Comparison of ENCODE assay signal across 25 cellular contexts in the genomic region with DNA sequence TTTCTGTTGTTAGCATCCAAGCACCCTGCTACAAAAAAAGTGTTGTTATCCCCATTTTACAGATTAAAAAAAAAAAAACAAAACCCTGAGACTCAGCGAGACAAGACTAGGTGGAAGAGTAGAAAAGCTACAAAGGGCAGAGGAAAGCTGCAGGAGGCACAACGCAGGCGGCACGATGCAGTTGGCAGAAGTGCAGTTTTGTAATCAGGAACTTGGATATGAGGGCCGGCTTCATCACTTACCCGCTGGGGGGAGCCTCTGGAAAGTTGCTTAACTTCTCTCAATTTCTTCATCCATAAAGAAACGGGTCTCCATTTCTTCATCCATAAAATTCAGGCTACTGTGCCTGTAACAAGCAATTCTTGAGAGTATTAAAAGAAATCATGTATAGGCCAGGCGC. TPM values are rescaled to one million over a fixed set of nuclear protein-coding genes. Genes with fewer than 3 reads are reported as not detected.
"Had no signal": no experiment of that assay in that cellular context is flagged by ENCODE, and none has a peak within 500 bp of the region (broad histone marks: within the 10 kb centered on the region; RNA-seq: fewer than 3 reads in every experiment).

No MANE protein-coding gene starts in this region.

- ATAC-seq: activated CD8-positive, alpha-beta memory T cell treated with anti-CD3 and anti-CD28 coated beads, Interleukin-2, amount 10 ng/mL, durations not matched to agents 7 days and 5 days; left colon; natural killer cell treated with Interleukin-12 subunit alpha and Interleukin-12 subunit beta and Interleukin-15 and Interleukin-18, amount 100 ng/mL, for 72 hours had no signal

- H3K4me3 ChIP-seq: colonic mucosa, hepatocyte, lung, tibial nerve had no signal

- H3K36me3 Mint-ChIP-seq: activated CD8-positive, alpha-beta memory T cell treated with anti-CD3 and anti-CD28 coated beads, Interleukin-2, amount 10 ng/mL, durations not matched to agents 7 days and 5 days; activated naive CD8-positive, alpha-beta T cell treated with anti-CD3 and anti-CD28 coated beads, Interleukin-2, amount 10 ng/mL, durations not matched to agents 7 days and 5 days; mesothelial cell of epicardium; natural killer cell treated with Interleukin-12 subunit alpha and Interleukin-12 subunit beta and Interleukin-15 and Interleukin-18, amount 100 ng/mL, for 72 hours had no signal

- H3K4me3 Mint-ChIP-seq: activated B cell treated with CpG ODN at 0.5 μM for 24 hours; activated CD4-positive, alpha-beta memory T cell treated with anti-CD3 and anti-CD28 coated beads, Interleukin-2, amount 10 ng/mL, durations not matched to agents 7 days and 5 days; activated CD8-positive, alpha-beta memory T cell treated with anti-CD3 and anti-CD28 coated beads, Interleukin-2, amount 10 ng/mL, durations not matched to agents 7 days and 5 days; activated naive CD8-positive, alpha-beta T cell treated with anti-CD3 and anti-CD28 coated beads, Interleukin-2, amount 10 ng/mL, durations not matched to agents 7 days and 5 days; central memory CD8-positive, alpha-beta T cell; endodermal cell; mesothelial cell of epicardium; natural killer cell treated with Interleukin-12 subunit alpha and Interleukin-12 subunit beta and Interleukin-15 and Interleukin-18, amount 100 ng/mL, for 72 hours; stimulated activated naive CD8-positive, alpha-beta T cell treated with anti-CD3 and anti-CD28 coated beads, Interleukin-15, Interleukin-2, amounts not matched to agents 100 ng/mL and 50 ng/mL, for 24 hours; T-helper 2 cell treated with Interferon-gamma antibody and Interleukin-4, amounts not matched to agents 5 μg/mL and 100 μg/mL, for 36 hours had no signal

- H3K9me3 Mint-ChIP-seq: activated B cell treated with CpG ODN at 0.5 μM for 24 hours; activated CD4-positive, alpha-beta memory T cell treated with anti-CD3 and anti-CD28 coated beads, Interleukin-2, amount 10 ng/mL, durations not matched to agents 7 days and 5 days; activated naive CD8-positive, alpha-beta T cell treated with anti-CD3 and anti-CD28 coated beads, Interleukin-2, amount 10 ng/mL, durations not matched to agents 7 days and 5 days; activated T-helper 2 cell treated with anti-CD3 and anti-CD28 coated beads, Interferon-gamma antibody, Interleukin-2, Interleukin-4, amounts not matched to agents 10 μg/mL and 5 μg/mL and 100 μg/mL, durations not matched to agents 14 hours and 24 hours and 36 hours; central memory CD8-positive, alpha-beta T cell; endodermal cell; mesothelial cell of epicardium; natural killer cell treated with Interleukin-12 subunit alpha and Interleukin-12 subunit beta and Interleukin-15 and Interleukin-18, amount 100 ng/mL, for 72 hours; stimulated activated naive CD8-positive, alpha-beta T cell treated with anti-CD3 and anti-CD28 coated beads, Interleukin-15, Interleukin-2, amounts not matched to agents 100 ng/mL and 50 ng/mL, for 24 hours; T-helper 2 cell treated with Interferon-gamma antibody and Interleukin-4, amounts not matched to agents 5 μg/mL and 100 μg/mL, for 36 hours had no signal

- H3K4me1 Mint-ChIP-seq: activated B cell treated with CpG ODN at 0.5 μM for 24 hours; activated CD4-positive, alpha-beta memory T cell treated with anti-CD3 and anti-CD28 coated beads, Interleukin-2, amount 10 ng/mL, durations not matched to agents 7 days and 5 days; activated CD8-positive, alpha-beta memory T cell treated with anti-CD3 and anti-CD28 coated beads, Interleukin-2, amount 10 ng/mL, durations not matched to agents 7 days and 5 days; activated naive CD8-positive, alpha-beta T cell treated with anti-CD3 and anti-CD28 coated beads, Interleukin-2, amount 10 ng/mL, durations not matched to agents 7 days and 5 days; central memory CD8-positive, alpha-beta T cell had no signal

- H3K9me3 ChIP-seq: colonic mucosa, tibial nerve had no signal

- H3K27ac ChIP-seq: brain microvascular endothelial cell, colonic mucosa, epithelial cell of prostate, hepatocyte, tibial nerve had no signal

- H3K27ac Mint-ChIP-seq: activated B cell treated with CpG ODN at 0.5 μM for 24 hours; activated CD4-positive, alpha-beta memory T cell treated with anti-CD3 and anti-CD28 coated beads, Interleukin-2, amount 10 ng/mL, durations not matched to agents 7 days and 5 days; activated CD8-positive, alpha-beta memory T cell treated with anti-CD3 and anti-CD28 coated beads, Interleukin-2, amount 10 ng/mL, durations not matched to agents 7 days and 5 days; activated naive CD8-positive, alpha-beta T cell treated with anti-CD3 and anti-CD28 coated beads, Interleukin-2, amount 10 ng/mL, durations not matched to agents 7 days and 5 days; activated T-helper 2 cell treated with anti-CD3 and anti-CD28 coated beads, Interferon-gamma antibody, Interleukin-2, Interleukin-4, amounts not matched to agents 10 μg/mL and 5 μg/mL and 100 μg/mL, durations not matched to agents 14 hours and 24 hours and 36 hours; endodermal cell; mesothelial cell of epicardium; natural killer cell treated with Interleukin-12 subunit alpha and Interleukin-12 subunit beta and Interleukin-15 and Interleukin-18, amount 100 ng/mL, for 72 hours; stimulated activated naive CD8-positive, alpha-beta T cell treated with anti-CD3 and anti-CD28 coated beads, Interleukin-15, Interleukin-2, amounts not matched to agents 100 ng/mL and 50 ng/mL, for 24 hours; T-helper 2 cell treated with Interferon-gamma antibody and Interleukin-4, amounts not matched to agents 5 μg/mL and 100 μg/mL, for 36 hours had no signal

- H3K27me3 Mint-ChIP-seq: activated CD4-positive, alpha-beta memory T cell treated with anti-CD3 and anti-CD28 coated beads, Interleukin-2, amount 10 ng/mL, durations not matched to agents 7 days and 5 days; activated CD8-positive, alpha-beta memory T cell treated with anti-CD3 and anti-CD28 coated beads, Interleukin-2, amount 10 ng/mL, durations not matched to agents 7 days and 5 days; activated naive CD8-positive, alpha-beta T cell treated with anti-CD3 and anti-CD28 coated beads, Interleukin-2, amount 10 ng/mL, durations not matched to agents 7 days and 5 days had no signal

- H3K27me3 ChIP-seq: brain microvascular endothelial cell, colonic mucosa, hepatocyte, tibial nerve had no signal

- DNase-seq: activated B cell treated with CpG ODN at 0.5 μM for 24 hours; activated CD4-positive, alpha-beta memory T cell treated with anti-CD3 and anti-CD28 coated beads, Interleukin-2, amount 10 ng/mL, durations not matched to agents 7 days and 5 days; activated CD4-positive, alpha-beta T cell treated with anti-CD3 and anti-CD28 coated beads for 48 hours; activated CD8-positive, alpha-beta memory T cell treated with anti-CD3 and anti-CD28 coated beads, Interleukin-2, amount 10 ng/mL, durations not matched to agents 7 days and 5 days; activated naive CD4-positive, alpha-beta T cell treated with Interleukin-2 at 50 U/mL for 16 hours; activated naive CD8-positive, alpha-beta T cell treated with anti-CD3 and anti-CD28 coated beads, Interleukin-2, amount 10 ng/mL, durations not matched to agents 7 days and 5 days; brain microvascular endothelial cell; colonic mucosa; endodermal cell; foreskin fibroblast; left colon; stimulated activated CD4-positive, alpha-beta T cell treated with anti-CD3 and anti-CD28 coated beads, Interleukin-12 subunit alpha, Interleukin-12 subunit beta, amount 100 ng/mL, for 4 hours; stimulated activated CD4-positive, alpha-beta T cell treated with anti-CD3 and anti-CD28 coated beads, Interleukin-1b, Interleukin-23, amount 100 ng/mL, for 48 hours had no signal

- H3K36me3 ChIP-seq: brain microvascular endothelial cell, colonic mucosa, tibial nerve had no signal

- H3K4me1 ChIP-seq: colonic mucosa, tibial nerve had no signal

RNA-seq across cellular contexts. Expression of gene CCDC60, which starts 33.2 kb away (rescaled TPM):
- total RNA-seq: activated B cell treated with CpG ODN at 0.5 μM for 24 hours; activated CD4-positive, alpha-beta memory T cell treated with anti-CD3 and anti-CD28 coated beads, Interleukin-2, amount 10 ng/mL, durations not matched to agents 7 days and 5 days; activated CD8-positive, alpha-beta memory T cell treated with anti-CD3 and anti-CD28 coated beads, Interleukin-2, amount 10 ng/mL, durations not matched to agents 7 days and 5 days; activated naive CD8-positive, alpha-beta T cell treated with anti-CD3 and anti-CD28 coated beads, Interleukin-2, amount 10 ng/mL, durations not matched to agents 7 days and 5 days; activated T-helper 2 cell treated with anti-CD3 and anti-CD28 coated beads, Interferon-gamma antibody, Interleukin-2, Interleukin-4, amounts not matched to agents 10 μg/mL and 5 μg/mL and 100 μg/mL, durations not matched to agents 14 hours and 24 hours and 36 hours; glomerular endothelial cell; natural killer cell treated with Interleukin-12 subunit alpha and Interleukin-12 subunit beta and Interleukin-15 and Interleukin-18, amount 100 ng/mL, for 72 hours; renal cortical epithelial cell; tibial nerve had no signal
- polyA plus RNA-seq: hepatocyte had no signal
